Comparison of ENCODE assay signal across 20 cellular contexts in genomic region chr11:2309251-2310072, GRCh38. TPM values are rescaled to one million over a fixed set of nuclear protein-coding genes. Genes with fewer than 3 reads are reported as not detected.
A peak's percentile ranks its signal among the peaks of the same experiment; 100 is the strongest.
DNase-seq lines count a peak whose midpoint lies in the region; ATAC-seq, FAIRE-seq and TF ChIP-seq lines count a peak whose summit lies in the region.
"Had no signal": no experiment of that assay in that cellular context is flagged by ENCODE, and none has a peak within 500 bp of the region (broad histone marks: within the 10 kb centered on the region; RNA-seq: fewer than 3 reads in every experiment).

No MANE protein-coding gene starts in this region.

- H3K36me3 ChIP-seq in right lobe of liver: no peaks in the 10 kb centered on the region
- H3K36me3 ChIP-seq in HepG2 (replicated peaks in 1 of 2; ENCODE audit: control insufficient read depth in 1 of 2, insufficient read depth in 2 of 2, low read length in 2 of 2): no peaks in the 10 kb centered on the region
- no peaks in the 10 kb centered on the region for H3K36me3 ChIP-seq in Peyer's patch
- no peaks in the 10 kb centered on the region for H3K36me3 ChIP-seq in osteoblast (ENCODE audit: insufficient read depth, low read length)
- H3K36me3 ChIP-seq: BE2C, SJCRH30 had no signal

- H3K79me2 ChIP-seq in HepG2 (ENCODE audit: insufficient read depth, low read length) (no peaks in the 10 kb centered on the region), osteoblast (ENCODE audit: insufficient read depth, low read length) (no peaks in the 10 kb centered on the region)

- DNase-seq in right lobe of liver (peak in 2 of 3 donors; percentile 33 to 37), HepG2 (ENCODE audit: low spot score) (no peak), Peyer's patch (peak in 2 of 3 donors; percentile 38 to 41), osteoblast (ENCODE audit: insufficient read length, low spot score, missing footprints) (peak; percentile 75), Kasumi-1 (lab: John Stamatoyannopoulos, UW) (no peak)
- DNase-seq in activated T-cell treated with anti-CD3 and anti-CD28 coated beads, Interleukin-2, amount 50 U/mL, for 72 hours: no peak
- DNase-seq: BE2C; DND-41; NCI-H1092 treated with DMSO at 0.1 percent for 48 hours; NCI-H2029 treated with DMSO at 0.1 percent for 48 hours; NCI-H226; NCI-H524; NCI-H774; NK-92 treated with Interleukin-12 subunit alpha and Interleukin-12 subunit beta, amount 100 ng/mL, for 24 hours; SJCRH30 had no signal

- no peaks in the 10 kb centered on the region for H3K9me3 Mint-ChIP-seq in activated T-cell treated with anti-CD3 and anti-CD28 coated beads, Interleukin-2, amount 50 U/mL, for 72 hours
- H3K9me3 Mint-ChIP-seq: CD4-positive, alpha-beta memory T cell had no signal

- H2AFZ ChIP-seq in HepG2 (ENCODE audit: low read length) (no peak overlapping the region), osteoblast (ENCODE audit: low read length) (no peak overlapping the region)

- CTCF ChIA-PET in HepG2 (lab: Yijun Ruan, JAX; ENCODE audit: low intra/inter-chr PET ratio, low total read pairs): no interaction called here

- WGBS in right lobe of liver (ENCODE audit: insufficient coverage, low coverage, low lambda C conversion rate, missing lambda C conversion rate): 100% methylated on average over 1 of the region's 19 CpGs
- 0% methylated on average over 1 of the region's 19 CpGs for WGBS in HepG2 (ENCODE audit: low lambda C conversion rate)

- no peaks in the 10 kb centered on the region for H3K36me3 Mint-ChIP-seq in activated T-cell treated with anti-CD3 and anti-CD28 coated beads, Interleukin-2, amount 50 U/mL, for 72 hours (ENCODE audit: insufficient read depth in 2 of 2)

- no peak overlapping the region for H3K4me2 ChIP-seq in HepG2 (ENCODE audit: low read depth, low read length)
- no peak overlapping the region for H3K4me2 ChIP-seq in osteoblast (ENCODE audit: insufficient read depth, low read length)

- in situ Hi-C loops in HepG2 (cut with HindIII; ENCODE audit: extremely low pct_ligation_motif_present, low pct_unique_long_range_greater_than_20kb): loop anchor here (5.0 kb wide), 2 partner anchors 108 to 218 kb away; no protein-coding TSS in a partner anchor

- H3K4me3 ChIP-seq in right lobe of liver: no peak overlapping the region
- no peak overlapping the region for H3K4me3 ChIP-seq in HepG2 (replicated peaks in 1 of 3; ENCODE audit: insufficient read depth in 1 of 3, low read depth in 2 of 3, low read length in 3 of 3)
- no peak overlapping the region for H3K4me3 ChIP-seq in Peyer's patch
- no peak overlapping the region for H3K4me3 ChIP-seq in osteoblast (ENCODE audit: insufficient read depth, low read length)
- H3K4me3 ChIP-seq: GM12878, SJCRH30 had no signal

- H3K27ac ChIP-seq in right lobe of liver (no peak overlapping the region), HepG2 (ENCODE audit: extremely low read length, insufficient read depth, low read length) (no peak overlapping the region), Peyer's patch (no peak overlapping the region), osteoblast (ENCODE audit: low read depth, low read length) (no peak overlapping the region)
- H3K27ac ChIP-seq: SJCRH30 had no signal

- TF ChIP-seq EP300 in HepG2 (IDR thresholded peaks at IDR 0.05; ENCODE audit: low read depth in 2 of 2, low read length in 2 of 2) (no peak), HepG2 (CRISPR knock-in tag; IDR thresholded peaks at IDR 0.05; ENCODE audit: borderline replicate concordance) (no peak)

- H3K9ac ChIP-seq in HepG2 (ENCODE audit: insufficient read depth, low read depth, low read length): no peak overlapping the region

- TF ChIP-seq RAD21 in HepG2 (CRISPR knock-in tag; IDR thresholded peaks at IDR 0.05): no peak

- ATAC-seq in right lobe of liver: no peak
- ATAC-seq in HepG2: no peak
- ATAC-seq in activated T-cell treated with anti-CD3 and anti-CD28 coated beads, Interleukin-2, amount 50 U/mL, for 72 hours (replicated peaks in 1 of 2): no peak
- no peak for ATAC-seq in HG02981 (IDR thresholded peaks at IDR 0.05; ENCODE audit: unreplicated experiment)
- ATAC-seq: GM12878 had no signal

- H3K4me3 Mint-ChIP-seq in activated T-cell treated with anti-CD3 and anti-CD28 coated beads, Interleukin-2, amount 50 U/mL, for 72 hours: no peak overlapping the region
- H3K4me3 Mint-ChIP-seq: CD4-positive, alpha-beta memory T cell had no signal

- no TSS peak for BruUV-seq in HepG2 (replicated peaks; lab: Mats Ljungman, UMichigan)

- TF ChIP-seq POLR2A in right lobe of liver (IDR thresholded peaks at IDR 0.05) (no peak), HepG2 (IDR thresholded peaks at IDR 0.05; ENCODE audit: insufficient read depth in 1 of 2, low read depth in 2 of 2, low read length in 2 of 2) (no peak), Peyer's patch (IDR thresholded peaks at IDR 0.05) (no peak)

- H3K27me3 Mint-ChIP-seq in activated T-cell treated with anti-CD3 and anti-CD28 coated beads, Interleukin-2, amount 50 U/mL, for 72 hours (ENCODE audit: low read depth): no peaks in the 10 kb centered on the region
- H3K27me3 Mint-ChIP-seq: CD4-positive, alpha-beta memory T cell had no signal

- no peak for FAIRE-seq in HepG2 (lab: Jason Lieb, UNC)
- FAIRE-seq: GM12878 had no signal

- peaks cover 12% of the 10 kb centered on the region for H3K4me1 Mint-ChIP-seq in activated T-cell treated with anti-CD3 and anti-CD28 coated beads, Interleukin-2, amount 50 U/mL, for 72 hours (ENCODE audit: low read depth)

- H3K9me3 ChIP-seq in right lobe of liver: no peaks in the 10 kb centered on the region
- H3K9me3 ChIP-seq in HepG2 (ENCODE audit: low read length): no peaks in the 10 kb centered on the region
- H3K9me3 ChIP-seq in Peyer's patch: no peaks in the 10 kb centered on the region
- no peaks in the 10 kb centered on the region for H3K9me3 ChIP-seq in osteoblast (ENCODE audit: low read depth, low read length)
- H3K9me3 ChIP-seq: BE2C, SJCRH30 had no signal

- intact Hi-C loops in right lobe of liver (cut with DNase I) (loop anchor here (5.0 kb wide), 2 partner anchors 98 to 108 kb away; no protein-coding TSS in a partner anchor), HepG2 (cut with micrococcal nuclease; ENCODE audit: unreplicated experiment) (loop anchor here (10.0 kb wide), 1 partner anchor 225 kb away; no protein-coding TSS in a partner anchor)

- H3K27me3 ChIP-seq in right lobe of liver (no peaks in the 10 kb centered on the region), HepG2 (ENCODE audit: control insufficient read depth in 1 of 2, insufficient read depth in 2 of 2, low read length in 2 of 2) (peaks cover 9 to 26% of the 10 kb centered on the region in 2 experiments; a peak in 3 of 5 replicates), Peyer's patch (no peaks in the 10 kb centered on the region), osteoblast (ENCODE audit: insufficient read depth, low read length) (no peaks in the 10 kb centered on the region)
- H3K27me3 ChIP-seq: BE2C, SJCRH30 had no signal

- no peak overlapping the region for H3K27ac Mint-ChIP-seq in activated T-cell treated with anti-CD3 and anti-CD28 coated beads, Interleukin-2, amount 50 U/mL, for 72 hours

- H4K20me1 ChIP-seq in HepG2 (ENCODE audit: insufficient read depth, low read length) (no peaks in the 10 kb centered on the region), osteoblast (ENCODE audit: insufficient read depth, low read length) (no peaks in the 10 kb centered on the region)

- POLR2A ChIA-PET in HepG2 (lab: Yijun Ruan, JAX): no interaction called here

- no peak for TF ChIP-seq CTCF in right lobe of liver (IDR thresholded peaks at IDR 0.05)
- no peak for TF ChIP-seq CTCF in HepG2 (CRISPR knock-in tag; IDR thresholded peaks at IDR 0.05)
- no peak for TF ChIP-seq CTCF in Peyer's patch (IDR thresholded peaks at IDR 0.05)
- TF ChIP-seq CTCF in osteoblast (IDR thresholded peaks at IDR 0.05; ENCODE audit: extremely low read depth, low read depth, low read length): no peak

- H3K4me1 ChIP-seq in right lobe of liver (peaks cover 0 to 13% (median 3%) of the 10 kb centered on the region in 4 donors), HepG2 (ENCODE audit: insufficient read depth, low read length) (no peaks in the 10 kb centered on the region), Peyer's patch (peaks cover 0 to 29% (median 12%) of the 10 kb centered on the region in 4 donors), osteoblast (ENCODE audit: insufficient read depth, low read length) (peaks cover 21% of the 10 kb centered on the region)
- H3K4me1 ChIP-seq: SJCRH30 had no signal

RNA-seq across cellular contexts. Expression of gene TSPAN32, which starts 7.6 kb away (rescaled TPM):
- total RNA-seq in right lobe of liver (1 to 10 TPM in 1 of 6 experiments, under 1 TPM in 3, not detected in 2; 0.24 to 1.2 (median 0.63) TPM), HepG2 (2016; rRNA removed; fragmentation: Illumina TruSeq; extraction: Trizol) (0.09 TPM in 1 of 2 replicates, not detected in the other), Peyer's patch (1 to 10 TPM in 2 of 4 donors, not detected in 2; 1.6 to 1.7 TPM), osteoblast (0.59 and 1.4 TPM in 2 replicates)
- total RNA-seq in HepG2 (2016; cell fraction: cytosol; rRNA removed; fragmentation: Illumina TruSeq; extraction: Trizol; ENCODE audit: low read depth): not detected in 2 replicates
- total RNA-seq in HepG2 (2016; cell fraction: insoluble cytoplasmic fraction; rRNA removed; fragmentation: Illumina TruSeq; extraction: Trizol): 0.24 TPM in 1 of 2 replicates, not detected in the other
- not detected in 2 replicates for total RNA-seq in HepG2 (2016; cell fraction: membrane; rRNA removed; fragmentation: Illumina TruSeq; extraction: Trizol)
- total RNA-seq in HepG2 (2016; cell fraction: nucleus; rRNA removed; fragmentation: Illumina TruSeq; extraction: Trizol): 0.31 and 0.53 TPM in 2 replicates
- polyA plus RNA-seq in HepG2 (2011; rRNA removed): 0.39 and 0.70 TPM in 2 replicates
- polyA plus RNA-seq in HepG2 (2011; cell fraction: cytosol; rRNA removed): 0.18 and 0.34 TPM in 2 replicates
- polyA plus RNA-seq in HepG2 (2011; cell fraction: nucleus; rRNA removed): 2.2 and 7.0 TPM in 2 replicates
- polyA plus RNA-seq in HepG2 (2012): 0.51 and 1.2 TPM in 2 replicates
- not detected in 2 replicates for polyA plus RNA-seq in HepG2 (2016; cell fraction: cytosol; fragmentation: Illumina TruSeq; extraction: Trizol; ENCODE audit: low read depth)
- polyA plus RNA-seq in HepG2 (2016; cell fraction: insoluble cytoplasmic fraction; fragmentation: Illumina TruSeq; extraction: Trizol; ENCODE audit: low read depth): not detected in 2 replicates
- polyA plus RNA-seq in HepG2 (2016; cell fraction: membrane; fragmentation: Illumina TruSeq; extraction: Trizol; ENCODE audit: low read depth): not detected in 2 replicates
- polyA plus RNA-seq in HepG2 (2016; cell fraction: nucleus; fragmentation: Illumina TruSeq; extraction: Trizol; ENCODE audit: insufficient read depth, low read depth): 0.19 and 0.56 TPM in 2 replicates
- polyA minus RNA-seq in HepG2 (2011; rRNA and poly(A)+ RNA removed; ENCODE audit: low replicate concordance): 0.07 and 1.3 TPM in 2 replicates
- polyA minus RNA-seq in HepG2 (2011; cell fraction: cytosol; rRNA and poly(A)+ RNA removed): not detected in 2 replicates
- 0.90 TPM in 1 of 2 replicates, not detected in the other for polyA minus RNA-seq in HepG2 (2011; cell fraction: nucleus; rRNA and poly(A)+ RNA removed)
- total RNA-seq in activated T-cell treated with anti-CD3 and anti-CD28 coated beads, Interleukin-2, amount 50 U/mL, for 72 hours: 10 to 100 TPM in 1 of 2 donors, 1 to 10 TPM in 1; 8.6 to 10.2 TPM
- total RNA-seq: A673, GM12878 had no signal

RNA-seq across cellular contexts. Expression of gene C11orf21, which starts 7.7 kb away (rescaled TPM):
- under 1 TPM; 0.25 to 0.51 (median 0.39) TPM for total RNA-seq in right lobe of liver
- total RNA-seq in HepG2 (2016; rRNA removed; fragmentation: Illumina TruSeq; extraction: Trizol): not detected in 2 replicates
- total RNA-seq in HepG2 (2016; cell fraction: cytosol; rRNA removed; fragmentation: Illumina TruSeq; extraction: Trizol; ENCODE audit: low read depth): not detected in 2 replicates
- not detected in 2 replicates for total RNA-seq in HepG2 (2016; cell fraction: insoluble cytoplasmic fraction; rRNA removed; fragmentation: Illumina TruSeq; extraction: Trizol)
- total RNA-seq in HepG2 (2016; cell fraction: membrane; rRNA removed; fragmentation: Illumina TruSeq; extraction: Trizol): not detected in 2 replicates
- total RNA-seq in HepG2 (2016; cell fraction: nucleus; rRNA removed; fragmentation: Illumina TruSeq; extraction: Trizol): not detected in 2 replicates
- polyA plus RNA-seq in HepG2 (2011; rRNA removed): 0.03 and 0.08 TPM in 2 replicates
- polyA plus RNA-seq in HepG2 (2011; cell fraction: cytosol; rRNA removed): 0.04 TPM in 1 of 2 replicates, not detected in the other
- polyA plus RNA-seq in HepG2 (2011; cell fraction: nucleus; rRNA removed): 0.09 and 0.11 TPM in 2 replicates
- polyA plus RNA-seq in HepG2 (2012): not detected in 2 replicates
- not detected in 2 replicates for polyA plus RNA-seq in HepG2 (2016; cell fraction: cytosol; fragmentation: Illumina TruSeq; extraction: Trizol; ENCODE audit: low read depth)
- polyA plus RNA-seq in HepG2 (2016; cell fraction: insoluble cytoplasmic fraction; fragmentation: Illumina TruSeq; extraction: Trizol; ENCODE audit: low read depth): not detected in 2 replicates
- not detected in 2 replicates for polyA plus RNA-seq in HepG2 (2016; cell fraction: membrane; fragmentation: Illumina TruSeq; extraction: Trizol; ENCODE audit: low read depth)
- not detected in 2 replicates for polyA plus RNA-seq in HepG2 (2016; cell fraction: nucleus; fragmentation: Illumina TruSeq; extraction: Trizol; ENCODE audit: insufficient read depth, low read depth)
- polyA minus RNA-seq in HepG2 (2011; rRNA and poly(A)+ RNA removed; ENCODE audit: low replicate concordance): 0.12 TPM in 1 of 2 replicates, not detected in the other
- not detected in 2 replicates for polyA minus RNA-seq in HepG2 (2011; cell fraction: cytosol; rRNA and poly(A)+ RNA removed)
- not detected in 2 replicates for polyA minus RNA-seq in HepG2 (2011; cell fraction: nucleus; rRNA and poly(A)+ RNA removed)
- total RNA-seq in Peyer's patch: 1 to 10 TPM in 3 of 4 donors, not detected in 1; 1.1 to 9.9 (median 1.3) TPM
- total RNA-seq in osteoblast: 0.29 and 0.36 TPM in 2 replicates
- 10 to 100 TPM; 13.6 to 16.6 TPM for total RNA-seq in activated T-cell treated with anti-CD3 and anti-CD28 coated beads, Interleukin-2, amount 50 U/mL, for 72 hours
- total RNA-seq: A673, SJCRH30 had no signal

RNA-seq across cellular contexts. Expression of gene ASCL2, which starts 39.1 kb away (rescaled TPM):
- total RNA-seq in right lobe of liver: under 1 TPM; 0.42 to 0.81 (median 0.64) TPM
- total RNA-seq in HepG2 (2016; rRNA removed; fragmentation: Illumina TruSeq; extraction: Trizol): 0.07 TPM in 1 of 2 replicates, not detected in the other
- not detected in 2 replicates for total RNA-seq in HepG2 (2016; cell fraction: cytosol; rRNA removed; fragmentation: Illumina TruSeq; extraction: Trizol; ENCODE audit: low read depth)
- total RNA-seq in HepG2 (2016; cell fraction: insoluble cytoplasmic fraction; rRNA removed; fragmentation: Illumina TruSeq; extraction: Trizol): 0.09 TPM in 1 of 2 replicates, not detected in the other
- total RNA-seq in HepG2 (2016; cell fraction: membrane; rRNA removed; fragmentation: Illumina TruSeq; extraction: Trizol): 0.09 and 0.14 TPM in 2 replicates
- total RNA-seq in HepG2 (2016; cell fraction: nucleus; rRNA removed; fragmentation: Illumina TruSeq; extraction: Trizol): not detected in 2 replicates
- not detected in 2 replicates for polyA plus RNA-seq in HepG2 (2011; rRNA removed)
- not detected in 2 replicates for polyA plus RNA-seq in HepG2 (2011; cell fraction: cytosol; rRNA removed)
- not detected in 2 replicates for polyA plus RNA-seq in HepG2 (2011; cell fraction: nucleus; rRNA removed)
- not detected in 2 replicates for polyA plus RNA-seq in HepG2 (2012)
- not detected in 2 replicates for polyA plus RNA-seq in HepG2 (2016; cell fraction: cytosol; fragmentation: Illumina TruSeq; extraction: Trizol; ENCODE audit: low read depth)
- polyA plus RNA-seq in HepG2 (2016; cell fraction: insoluble cytoplasmic fraction; fragmentation: Illumina TruSeq; extraction: Trizol; ENCODE audit: low read depth): 0.13 TPM in 1 of 2 replicates, not detected in the other
- not detected in 2 replicates for polyA plus RNA-seq in HepG2 (2016; cell fraction: membrane; fragmentation: Illumina TruSeq; extraction: Trizol; ENCODE audit: low read depth)
- not detected in 2 replicates for polyA plus RNA-seq in HepG2 (2016; cell fraction: nucleus; fragmentation: Illumina TruSeq; extraction: Trizol; ENCODE audit: insufficient read depth, low read depth)
- polyA minus RNA-seq in HepG2 (2011; rRNA and poly(A)+ RNA removed; ENCODE audit: low replicate concordance): not detected in 2 replicates
- not detected in 2 replicates for polyA minus RNA-seq in HepG2 (2011; cell fraction: cytosol; rRNA and poly(A)+ RNA removed)
- polyA minus RNA-seq in HepG2 (2011; cell fraction: nucleus; rRNA and poly(A)+ RNA removed): not detected in 2 replicates
- total RNA-seq in Peyer's patch: 10 to 100 TPM in 1 of 4 donors, 1 to 10 TPM in 3; 7.5 to 11.9 (median 8.4) TPM
- total RNA-seq in osteoblast: not detected in 2 replicates
- total RNA-seq in activated T-cell treated with anti-CD3 and anti-CD28 coated beads, Interleukin-2, amount 50 U/mL, for 72 hours: 1 to 10 TPM in 1 of 2 donors, under 1 TPM in 1; 0.38 to 1.7 TPM
- total RNA-seq: A673, GM12878, H4, SJCRH30 had no signal
- polyA plus RNA-seq: GM12878 had no signal

Comparison
In these comparisons a context has a peak if more than half of its experiments do, and no peak if none do; other contexts are left out.
1. DNase-seq: peak in right lobe of liver (2 of 3), Peyer's patch (2 of 3) and osteoblast (single experiment); none in HepG2 (single experiment), activated T-cell treated with anti-CD3 and anti-CD28 coated beads, Interleukin-2, amount 50 U/mL, for 72 hours (0 of 2) and Kasumi-1 (0 of 2).